Comparison of ENCODE assay signal across 22 cellular contexts in genomic region chr11:113562981-113563461, GRCh38.
DNase-seq lines count a peak whose midpoint lies in the region; ATAC-seq and TF ChIP-seq lines count a peak whose summit lies in the region.
"Had no signal": no experiment of that assay in that cellular context is flagged by ENCODE, and none has a peak within 500 bp of the region (broad histone marks: within the 10 kb centered on the region; RNA-seq: fewer than 3 reads in every experiment).

No MANE protein-coding gene starts in this region.

- H3K79me2 ChIP-seq in PC-3 (ENCODE audit: low read length): no peaks in the 10 kb centered on the region

- no peaks in the 10 kb centered on the region for H3K4me1 Mint-ChIP-seq in stimulated activated naive CD8-positive, alpha-beta T cell treated with anti-CD3 and anti-CD28 coated beads, Interleukin-15, amount 100 ng/mL, for 72 hours
- H3K4me1 Mint-ChIP-seq: CD8-positive, alpha-beta memory T cell; T-helper 17 cell had no signal

- CTCF ChIA-PET in PC-3 (lab: Charles Lee): no interaction called here

- H2AFZ ChIP-seq in PC-3 (ENCODE audit: low read length): peak overlapping the region; percentile 17; the same call in 1 of the 2 replicates

- H4K20me1 ChIP-seq in PC-3 (ENCODE audit: low read length): no peaks in the 10 kb centered on the region

- peak; percentile 46 for DNase-seq in AG10803 (ENCODE audit: low read depth)
- peak; percentile 47 for DNase-seq in GM03348 (ENCODE audit: low spot score)
- peak; percentile 48 for DNase-seq in PC-3
- DNase-seq in fibroblast of peridontal ligament (ENCODE audit: extremely low read depth): peak; percentile 16
- DNase-seq in stimulated activated naive CD8-positive, alpha-beta T cell treated with anti-CD3 and anti-CD28 coated beads, Interleukin-15, amount 100 ng/mL, for 72 hours: no peak
- no peak for DNase-seq in iPS-NIHi7 (ENCODE audit: extremely low spot score)
- DNase-seq in activated effector memory CD4-positive, alpha-beta T cell treated with anti-CD3 and anti-CD28 coated beads, Interleukin-2, amount 50 U/mL, for 16 hours: no peak
- DNase-seq: activated gamma-delta T cell; amniotic stem cell; CD8-positive, alpha-beta memory T cell; left ventricle myocardium inferior; nucleus accumbens; retina; stimulated activated CD4-positive, alpha-beta T cell treated with anti-CD3 and anti-CD28 coated beads, Interleukin-12 subunit alpha, Interleukin-12 subunit beta, amount 100 ng/mL, for 4 hours; T-helper 17 cell; testis had no signal

- BruUV-seq in PC-3 (replicated peaks; lab: Mats Ljungman, UMichigan): no TSS peak

- no peak overlapping the region for H3K4me3 Mint-ChIP-seq in stimulated activated naive CD8-positive, alpha-beta T cell treated with anti-CD3 and anti-CD28 coated beads, Interleukin-15, amount 100 ng/mL, for 72 hours
- H3K4me3 Mint-ChIP-seq: CD8-positive, alpha-beta memory T cell had no signal

- no peaks in the 10 kb centered on the region for H3K27me3 ChIP-seq in PC-3 (ENCODE audit: low read length)
- H3K27me3 ChIP-seq: cardiac muscle cell, SJSA1, testis had no signal

- H3K27me3 Mint-ChIP-seq in stimulated activated naive CD8-positive, alpha-beta T cell treated with anti-CD3 and anti-CD28 coated beads, Interleukin-15, amount 100 ng/mL, for 72 hours: peaks cover 52% of the 10 kb centered on the region

- H3K9me2 ChIP-seq in PC-3 (replicated peaks; ENCODE audit: low read length): no peaks in the 10 kb centered on the region

- POLR2A ChIA-PET in PC-3 (lab: Charles Lee; ENCODE audit: unreplicated experiment): no interaction called here

- peak overlapping the region; percentile 14; the same call in 1 of the 2 replicates for H3K4me2 ChIP-seq in PC-3 (ENCODE audit: low read length)

- no peaks in the 10 kb centered on the region for H3F3A ChIP-seq in PC-3 (ENCODE audit: low read length, unreplicated experiment)

- no peak overlapping the region for H3K27ac ChIP-seq in PC-3 (ENCODE audit: low read length)
- H3K27ac ChIP-seq: cardiac muscle cell, left ventricle myocardium inferior, SJSA1, testis, VCaP had no signal

- peaks cover 19% of the 10 kb centered on the region; the same call in 1 of the 2 replicates for H3K4me1 ChIP-seq in PC-3 (ENCODE audit: insufficient read depth, low read length)
- H3K4me1 ChIP-seq: left ventricle myocardium inferior, testis had no signal

- no peak overlapping the region for H3K4me3 ChIP-seq in AG10803 (ENCODE audit: low read length)
- H3K4me3 ChIP-seq in PC-3 (ENCODE audit: low read length): no peak overlapping the region
- H3K4me3 ChIP-seq: cardiac muscle cell, left ventricle myocardium inferior, SJSA1, testis had no signal

- no peaks in the 10 kb centered on the region for H3K9me3 Mint-ChIP-seq in stimulated activated naive CD8-positive, alpha-beta T cell treated with anti-CD3 and anti-CD28 coated beads, Interleukin-15, amount 100 ng/mL, for 72 hours
- H3K9me3 Mint-ChIP-seq: CD8-positive, alpha-beta memory T cell had no signal

- intact Hi-C loops in PC-3 (cut with micrococcal nuclease): no loop called here

- H3K27ac Mint-ChIP-seq in stimulated activated naive CD8-positive, alpha-beta T cell treated with anti-CD3 and anti-CD28 coated beads, Interleukin-15, amount 100 ng/mL, for 72 hours: no peak overlapping the region
- H3K27ac Mint-ChIP-seq: CD8-positive, alpha-beta memory T cell; T-helper 17 cell had no signal

- TF ChIP-seq CTCF in AG10803 (conservative IDR thresholded peaks at IDR 0.05; ENCODE audit: low read length): no peak
- TF ChIP-seq CTCF in PC-3 (conservative IDR thresholded peaks at IDR 0.05; ENCODE audit: low read depth, low read length): no peak

- ATAC-seq in PC-3 (no peak), HG03039 (IDR thresholded peaks at IDR 0.05; ENCODE audit: unreplicated experiment) (no peak)
- no peak for ATAC-seq in stimulated activated naive CD8-positive, alpha-beta T cell treated with anti-CD3 and anti-CD28 coated beads, Interleukin-15, amount 100 ng/mL, for 72 hours
- ATAC-seq: HepG2, Panc1, T-helper 17 cell had no signal

- H3K9me3 ChIP-seq in PC-3 (ENCODE audit: low read length): no peaks in the 10 kb centered on the region
- H3K9me3 ChIP-seq: left ventricle myocardium inferior, SJSA1, testis had no signal

- no peak overlapping the region for H3K9ac ChIP-seq in PC-3 (ENCODE audit: low read length)

- no peaks in the 10 kb centered on the region for H3K36me3 ChIP-seq in PC-3 (ENCODE audit: low read depth, low read length)
- H3K36me3 ChIP-seq: cardiac muscle cell, left ventricle myocardium inferior, SJSA1 had no signal

Comparison
In these comparisons a context has a peak if more than half of its experiments do, and no peak if none do; other contexts are left out.
1. DNase-seq: peak in AG10803 (single experiment), GM03348 (single experiment), PC-3 (single experiment) and fibroblast of peridontal ligament (single experiment); none in stimulated activated naive CD8-positive, alpha-beta T cell treated with anti-CD3 and anti-CD28 coated beads, Interleukin-15, amount 100 ng/mL, for 72 hours (0 of 2), iPS-NIHi7 (single experiment) and activated effector memory CD4-positive, alpha-beta T cell treated with anti-CD3 and anti-CD28 coated beads, Interleukin-2, amount 50 U/mL, for 16 hours (single experiment).